In the genomic region with DNA sequence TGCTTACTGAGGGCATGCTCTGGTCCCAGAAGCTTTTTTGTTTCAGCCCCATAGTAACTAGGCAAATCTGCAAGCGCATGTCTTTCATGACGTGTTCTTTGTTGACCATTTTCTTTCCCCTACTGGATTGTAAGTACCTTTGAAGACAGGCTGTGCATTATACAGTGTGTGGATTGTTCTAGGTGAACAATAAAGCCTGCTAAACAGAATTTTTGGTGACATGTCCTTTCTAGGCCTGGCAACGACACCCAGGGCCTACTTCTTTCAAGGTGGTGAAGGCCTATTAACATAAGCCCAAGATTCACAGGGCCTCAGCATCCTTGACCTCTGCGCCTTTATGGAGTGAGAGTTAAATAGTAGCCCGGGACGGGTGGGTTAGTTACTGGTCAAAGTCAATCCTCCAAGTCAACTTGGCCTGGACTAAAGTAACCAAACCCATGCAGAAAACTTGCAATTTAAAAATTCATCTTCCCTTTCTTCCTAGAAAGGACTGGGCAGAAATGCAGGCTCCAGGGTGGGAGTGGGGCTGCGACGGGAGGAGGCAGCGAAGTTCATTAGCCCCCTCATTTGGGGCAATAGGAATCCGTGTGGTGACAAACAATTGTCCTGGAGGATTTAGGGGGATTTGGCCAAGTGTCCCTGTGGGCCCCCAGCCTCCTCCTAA, we compare ENCODE assay signal across 11 cellular contexts. TPM values are rescaled to one million over a fixed set of nuclear protein-coding genes. Genes with fewer than 3 reads are reported as not detected.
DNase-seq lines count a peak whose midpoint lies in the region; ATAC-seq and TF ChIP-seq lines count a peak whose summit lies in the region.
"Had no signal": no experiment of that assay in that cellular context is flagged by ENCODE, and none has a peak within 500 bp of the region (broad histone marks: within the 10 kb centered on the region; RNA-seq: fewer than 3 reads in every experiment).

No MANE protein-coding gene starts in this region.

- peak overlapping the region; percentile 90 for H3K4me2 ChIP-seq in smooth muscle cell

- H3K27me3 ChIP-seq in iPS DF 6.9 (ENCODE audit: control insufficient read depth, insufficient read depth, low read length) (no peaks in the 10 kb centered on the region), smooth muscle cell (ENCODE audit: low read depth) (peaks cover 12% of the 10 kb centered on the region)

- peaks cover 4% of the 10 kb centered on the region; the same call in 1 of the 2 replicates for H3K4me1 ChIP-seq in iPS DF 6.9 (ENCODE audit: control insufficient read depth, insufficient read depth, low read length)
- peaks cover 13% of the 10 kb centered on the region for H3K4me1 ChIP-seq in smooth muscle cell (ENCODE audit: low read depth)

- H3K27ac Mint-ChIP-seq in activated CD8-positive, alpha-beta memory T cell treated with anti-CD3 and anti-CD28 coated beads, Interleukin-2, amount 10 ng/mL, durations not matched to agents 7 days and 5 days: no peak overlapping the region
- H3K27ac Mint-ChIP-seq in WTC11: peak overlapping the region; percentile 98

- H3K79me2 ChIP-seq in smooth muscle cell (ENCODE audit: low read depth): no peaks in the 10 kb centered on the region

- no peaks in the 10 kb centered on the region for H3F3A ChIP-seq in smooth muscle cell (ENCODE audit: low read depth)

- CTCF ChIA-PET in activated CD8-positive, alpha-beta memory T cell treated with anti-CD3 and anti-CD28 coated beads, Interleukin-2, amount 10 ng/mL, durations not matched to agents 7 days and 5 days (lab: Charles Lee): interaction anchor here (0.9 to 2.8 kb wide), 8 partner anchors 7 to 273 kb away, joined by 3 to 11 read pairs (median 4); no protein-coding TSS in a partner anchor
- CTCF ChIA-PET in WTC11 (lab: Charles Lee): interaction anchor here (0.7 to 3.6 kb wide), 12 partner anchors 34 to 188 kb away, joined by 3 to 28 read pairs (median 4); no protein-coding TSS in a partner anchor

- H4K20me1 ChIP-seq in smooth muscle cell (ENCODE audit: low read depth): no peaks in the 10 kb centered on the region

- H3K4me3 ChIP-seq in iPS DF 6.9 (ENCODE audit: low read length) (no peak overlapping the region), smooth muscle cell (peak overlapping the region; percentile 61)

- POLR2A ChIA-PET in WTC11 (lab: Charles Lee): interaction anchor here (0.7 to 3.4 kb wide), 11 partner anchors 14 to 120 kb away, joined by 3 to 34 read pairs (median 7); partner anchors contain the start of gene TRIM71

- no CpG with 5 or more reads among the region's 10 CpGs for WGBS in iPS DF 6.9 (ENCODE audit: insufficient coverage, insufficient read length)
- 50% methylated on average over 10 of the region's 10 CpGs for WGBS in smooth muscle cell (ENCODE audit: low lambda C conversion rate)

- H3K36me3 ChIP-seq in iPS DF 6.9 (ENCODE audit: control insufficient read depth, insufficient read depth, low read length) (no peaks in the 10 kb centered on the region), smooth muscle cell (ENCODE audit: low read depth) (no peaks in the 10 kb centered on the region)

- H3K9ac ChIP-seq in smooth muscle cell (ENCODE audit: low read depth): no peak overlapping the region

- H3K9me3 Mint-ChIP-seq in activated CD8-positive, alpha-beta memory T cell treated with anti-CD3 and anti-CD28 coated beads, Interleukin-2, amount 10 ng/mL, durations not matched to agents 7 days and 5 days (ENCODE audit: low read depth): no peaks in the 10 kb centered on the region
- no peaks in the 10 kb centered on the region for H3K9me3 Mint-ChIP-seq in WTC11

- H3K27ac ChIP-seq in iPS DF 6.9 (ENCODE audit: low read length): peak overlapping the region; percentile 18
- no peak overlapping the region for H3K27ac ChIP-seq in smooth muscle cell (ENCODE audit: low read depth)
- H3K27ac ChIP-seq: epithelial cell of prostate had no signal

- H3K27me3 Mint-ChIP-seq in activated CD8-positive, alpha-beta memory T cell treated with anti-CD3 and anti-CD28 coated beads, Interleukin-2, amount 10 ng/mL, durations not matched to agents 7 days and 5 days: peaks cover 9% of the 10 kb centered on the region
- no peaks in the 10 kb centered on the region; the same call in 1 of the 2 replicates for H3K27me3 Mint-ChIP-seq in WTC11 (ENCODE audit: low read depth)

- H3K4me1 Mint-ChIP-seq in activated CD8-positive, alpha-beta memory T cell treated with anti-CD3 and anti-CD28 coated beads, Interleukin-2, amount 10 ng/mL, durations not matched to agents 7 days and 5 days: peaks cover 10% of the 10 kb centered on the region
- peaks cover 58% of the 10 kb centered on the region for H3K4me1 Mint-ChIP-seq in WTC11

- no peaks in the 10 kb centered on the region for H3K36me3 Mint-ChIP-seq in activated CD8-positive, alpha-beta memory T cell treated with anti-CD3 and anti-CD28 coated beads, Interleukin-2, amount 10 ng/mL, durations not matched to agents 7 days and 5 days
- H3K36me3 Mint-ChIP-seq in WTC11: peaks cover 4% of the 10 kb centered on the region; the same call in 1 of the 2 replicates

- DNase-seq in activated CD8-positive, alpha-beta memory T cell treated with anti-CD3 and anti-CD28 coated beads, Interleukin-2, amount 10 ng/mL, durations not matched to agents 7 days and 5 days: no peak
- DNase-seq in activated CD8-positive, alpha-beta memory T cell treated with anti-CD3 and anti-CD28 coated beads for 24 hours: no peak
- DNase-seq in WTC11 (ENCODE audit: low spot score): no peak
- peak; percentile 41 for DNase-seq in iPS DF 6.9 (ENCODE audit: low read depth, low spot score)
- no peak for DNase-seq in smooth muscle cell (lab: John Stamatoyannopoulos, UW; ENCODE audit: unreplicated experiment)
- no peak for DNase-seq in GM10266 (ENCODE audit: extremely low spot score)
- DNase-seq in islet precursor cell: no peak
- DNase-seq in stimulated activated CD4-positive, alpha-beta T cell treated with anti-CD3 and anti-CD28 coated beads, Interleukin-2, amount 100 ng/mL, for 48 hours: no peak
- DNase-seq: occipital lobe had no signal

- H3K9me3 ChIP-seq in iPS DF 6.9 (ENCODE audit: control insufficient read depth, insufficient read depth, low read length): no peaks in the 10 kb centered on the region
- H3K9me3 ChIP-seq in smooth muscle cell (replicated peaks; ENCODE audit: low read depth): no peaks in the 10 kb centered on the region

- ATAC-seq in activated CD8-positive, alpha-beta memory T cell treated with anti-CD3 and anti-CD28 coated beads, Interleukin-2, amount 10 ng/mL, durations not matched to agents 7 days and 5 days: no peak
- peak; percentile 17 for ATAC-seq in WTC11

- H3K4me3 Mint-ChIP-seq in activated CD8-positive, alpha-beta memory T cell treated with anti-CD3 and anti-CD28 coated beads, Interleukin-2, amount 10 ng/mL, durations not matched to agents 7 days and 5 days: peak overlapping the region; percentile 81
- peak overlapping the region; percentile 15; the same call in 1 of the 2 replicates for H3K4me3 Mint-ChIP-seq in WTC11

- H2AFZ ChIP-seq in smooth muscle cell (ENCODE audit: low read depth): no peak overlapping the region

- TF ChIP-seq CTCF in WTC11 (IDR thresholded peaks at IDR 0.05) (no peak), smooth muscle cell (IDR thresholded peaks at IDR 0.05; ENCODE audit: borderline replicate concordance, insufficient read depth, poor library complexity, severe bottlenecking) (no peak), GM10266 (IDR thresholded peaks at IDR 0.05; ENCODE audit: control insufficient read depth, insufficient read depth, low read depth, missing control alignments) (no peak)

TF ChIP-seq in WTC11, 78 proteins besides CTCF, POLR2A, EP300 and RAD21:
- TF ChIP-seq HMGA2 (CRISPR knock-in tag; IDR thresholded peaks at IDR 0.05): no peak
- TF ChIP-seq ZNF219 (CRISPR knock-in tag; IDR thresholded peaks at IDR 0.05; ENCODE audit: borderline replicate concordance): no peak
- peak; percentile 40; the same call in 1 of the 2 replicates for TF ChIP-seq ETV6 (CRISPR knock-in tag; IDR thresholded peaks at IDR 0.05)
- TF ChIP-seq ZNF232 (CRISPR knock-in tag; IDR thresholded peaks at IDR 0.05): no peak
- 0 out of 2 replicates have a peak, but pooled peaks have one; percentile 34 for TF ChIP-seq FOXJ3 (CRISPR knock-in tag; IDR thresholded peaks at IDR 0.05; ENCODE audit: borderline replicate concordance)
- TF ChIP-seq IRF2 (CRISPR knock-in tag; IDR thresholded peaks at IDR 0.05; ENCODE audit: borderline replicate concordance, low read depth): no peak
- TF ChIP-seq OVOL2 (CRISPR knock-in tag; IDR thresholded peaks at IDR 0.05; ENCODE audit: borderline replicate concordance): no peak
- TF ChIP-seq ZNF263 (CRISPR knock-in tag; IDR thresholded peaks at IDR 0.05; ENCODE audit: low read depth): no peak

RNA-seq across cellular contexts. Expression of gene TRIM71, which starts 37.6 kb away (rescaled TPM):
- under 1 TPM in 1 of 2 experiments, not detected in 1; 0.09 TPM for total RNA-seq in activated CD8-positive, alpha-beta memory T cell treated with anti-CD3 and anti-CD28 coated beads, Interleukin-2, amount 10 ng/mL, durations not matched to agents 7 days and 5 days
- 237 to 274 TPM (median 238 TPM) in 3 replicates for total RNA-seq in WTC11 (2021)
- total RNA-seq in smooth muscle cell: 1.1 and 1.3 TPM in 2 replicates
- polyA plus RNA-seq in smooth muscle cell: 0.19 and 0.47 TPM in 2 replicates
- polyA plus RNA-seq: AG04450 had no signal

Comparison
In these comparisons a context has a peak if more than half of its experiments do, and no peak if none do; other contexts are left out.
1. RNA of gene TRIM71, which starts 37.6 kb away (total RNA-seq): 237 to 274 TPM in WTC11; 1.1 to 1.3 TPM in smooth muscle cell and 0.09 TPM in activated CD8-positive, alpha-beta memory T cell treated with anti-CD3 and anti-CD28 coated beads, Interleukin-2, amount 10 ng/mL, durations not matched to agents 7 days and 5 days; every median in the first group is over 100 times any median in the second.